9 cellular contexts compared by ENCODE assay signal in the genomic region with DNA sequence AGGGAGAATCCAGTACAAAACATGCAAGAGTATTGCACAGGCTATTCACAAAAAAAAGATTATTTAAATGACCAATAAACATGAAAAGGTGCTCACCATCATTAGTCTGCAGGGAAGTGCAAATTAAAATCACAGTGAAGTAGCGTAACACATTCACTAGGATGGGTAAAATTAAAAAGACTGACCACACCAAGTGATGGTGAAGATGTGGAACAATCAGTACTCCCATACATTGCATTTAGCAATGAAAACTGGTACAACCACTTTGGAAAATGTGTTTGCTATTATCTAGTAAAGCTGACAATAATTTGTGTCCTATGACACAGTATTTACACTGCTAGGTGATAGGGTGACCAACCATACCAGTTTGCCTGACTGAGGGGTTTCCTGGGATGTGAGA. TPM values are rescaled to one million over a fixed set of nuclear protein-coding genes. Genes with fewer than 3 reads are reported as not detected.
"Had no signal": no experiment of that assay in that cellular context is flagged by ENCODE, and none has a peak within 500 bp of the region (broad histone marks: within the 10 kb centered on the region; RNA-seq: fewer than 3 reads in every experiment).

No MANE protein-coding gene starts in this region.

- FAIRE-seq: G401.6, GM12878, GM12891, GM12892, GM18507, GM19239 had no signal

- H3K4me3 ChIP-seq: GM12878 had no signal

- DNase-seq: GDM1, GF-D8 had no signal

- ATAC-seq: GM12878 had no signal

RNA-seq across cellular contexts. Expression of a gene that starts 26.4 kb away (rescaled TPM):
- total RNA-seq: G401 had no signal

RNA-seq across cellular contexts. Expression of a gene that starts 34.0 kb away (rescaled TPM):
- total RNA-seq: GM12878 had no signal
- polyA plus RNA-seq: GM12878 had no signal

RNA-seq across cellular contexts. Expression of a gene that starts 51.5 kb away (rescaled TPM):
- total RNA-seq: G401, GM12878 had no signal
